Comparison of ENCODE assay signal across 1 cellular context in genomic region chr7:149354119-149354518, GRCh38.
TF ChIP-seq lines count a peak whose summit lies in the region.

No MANE protein-coding gene starts in this region.

TF ChIP-seq in GM23338, 12 proteins besides CTCF, POLR2A, EP300 and RAD21 (continued from another document):
- TF ChIP-seq ZNF462 (CRISPR knock-in tag; IDR thresholded peaks at IDR 0.05) = no peak
- TF ChIP-seq STAT1 (IDR thresholded peaks at IDR 0.05; ENCODE audit: unreplicated experiment) = no peak
- no peak for TF ChIP-seq JUNB (IDR thresholded peaks at IDR 0.05; ENCODE audit: unreplicated experiment)
- no peak for TF ChIP-seq EZH2 (IDR thresholded peaks at IDR 0.05; ENCODE audit: low read depth, unreplicated experiment)
- no peak for TF ChIP-seq ZNF114 (CRISPR knock-in tag; IDR thresholded peaks at IDR 0.05)
